ENCODE assay signal across 24 cellular contexts in genomic region chr18:10422731-10423130, GRCh38. TPM values are rescaled to one million over a fixed set of nuclear protein-coding genes. Genes with fewer than 3 reads are reported as not detected.
"Had no signal": no experiment of that assay in that cellular context is flagged by ENCODE, and none has a peak within 500 bp of the region (broad histone marks: within the 10 kb centered on the region; RNA-seq: fewer than 3 reads in every experiment).

No MANE protein-coding gene starts in this region.

- H3K4me1 Mint-ChIP-seq: activated CD4-positive, alpha-beta T cell treated with anti-CD3 and anti-CD28 coated beads, Interleukin-2, amount 10 ng/mL, durations not matched to agents 7 days and 5 days had no signal

- FAIRE-seq: RCC 7860 had no signal

- H3K27ac Mint-ChIP-seq: activated CD4-positive, alpha-beta memory T cell treated with anti-CD3 and anti-CD28 coated beads for 36 hours; activated CD4-positive, alpha-beta T cell treated with anti-CD3 and anti-CD28 coated beads, Interleukin-2, amount 10 ng/mL, durations not matched to agents 7 days and 5 days; activated naive CD4-positive, alpha-beta T cell treated with anti-CD3 and anti-CD28 coated beads, Interleukin-2, amount 50 U/mL, for 72 hours; activated naive CD8-positive, alpha-beta T cell treated with anti-CD3 and anti-CD28 coated beads, Interleukin-2, amount 50 U/mL, for 24 hours had no signal

- H3K27ac ChIP-seq: VCaP had no signal

- ATAC-seq: activated naive CD4-positive, alpha-beta T cell treated with anti-CD3 and anti-CD28 coated beads, Interleukin-2, amount 50 U/mL, for 72 hours; activated naive CD8-positive, alpha-beta T cell treated with anti-CD3 and anti-CD28 coated beads, Interleukin-2, amount 50 U/mL, for 24 hours; activated T-cell treated with anti-CD3 and anti-CD28 coated beads, Interleukin-2, amount 50 U/mL, for 4 hours; PC-3 had no signal

- H3K36me3 Mint-ChIP-seq: activated CD4-positive, alpha-beta memory T cell treated with anti-CD3 and anti-CD28 coated beads for 36 hours; activated naive CD4-positive, alpha-beta T cell treated with anti-CD3 and anti-CD28 coated beads, Interleukin-2, amount 50 U/mL, for 72 hours had no signal

- H3K4me3 Mint-ChIP-seq: activated CD4-positive, alpha-beta memory T cell treated with anti-CD3 and anti-CD28 coated beads for 36 hours; activated CD4-positive, alpha-beta T cell treated with anti-CD3 and anti-CD28 coated beads, Interleukin-2, amount 10 ng/mL, durations not matched to agents 7 days and 5 days; activated naive CD8-positive, alpha-beta T cell treated with anti-CD3 and anti-CD28 coated beads, Interleukin-2, amount 50 U/mL, for 24 hours; activated T-cell treated with anti-CD3 and anti-CD28 coated beads, Interleukin-2, amount 50 U/mL, for 4 hours had no signal

- DNase-seq: activated CD4-positive, alpha-beta memory T cell treated with anti-CD3 and anti-CD28 coated beads for 36 hours; activated CD4-positive, alpha-beta T cell treated with anti-CD3 and anti-CD28 coated beads, Interleukin-2, amount 10 ng/mL, durations not matched to agents 7 days and 5 days; activated CD4-positive, CD25-positive, alpha-beta regulatory T cell; activated CD8-positive, alpha-beta memory T cell treated with anti-CD3 and anti-CD28 coated beads for 24 hours; activated effector memory CD4-positive, alpha-beta T cell treated with anti-CD3 and anti-CD28 coated beads, Interleukin-2, amount 50 U/mL, for 16 hours; activated naive CD4-positive, alpha-beta T cell treated with Interleukin-2 at 50 U/mL for 16 hours; activated naive CD8-positive, alpha-beta T cell treated with anti-CD3 and anti-CD28 coated beads, Interleukin-2, amount 50 U/mL, for 24 hours; activated T-cell treated with anti-CD3 and anti-CD28 coated beads, Interleukin-2, amount 50 U/mL, for 4 hours; caudate nucleus; KBM-7; MV-4-11; NCI-H1092 treated with DMSO at 0.1 percent for 48 hours; NCI-H1417 treated with DMSO at 0.1 percent for 48 hours; NCI-H1694 treated with DMSO at 0.1 percent for 48 hours; NCI-H2081; NCI-H510A treated with DMSO at 0.1 percent for 48 hours; NCI-H69; NK-92 treated with Interleukin-12 subunit alpha and Interleukin-12 subunit beta, amount 100 ng/mL, for 24 hours; PC-3; SIG-M5; T-helper 2 cell had no signal

- H3K9me3 Mint-ChIP-seq: activated CD4-positive, alpha-beta T cell treated with anti-CD3 and anti-CD28 coated beads, Interleukin-2, amount 10 ng/mL, durations not matched to agents 7 days and 5 days; activated T-cell treated with anti-CD3 and anti-CD28 coated beads, Interleukin-2, amount 50 U/mL, for 4 hours had no signal

RNA-seq across cellular contexts. Expression of gene APCDD1, which starts 31.7 kb away (rescaled TPM):
- total RNA-seq: activated CD4-positive, alpha-beta memory T cell treated with anti-CD3 and anti-CD28 coated beads for 36 hours; activated CD4-positive, alpha-beta T cell treated with anti-CD3 and anti-CD28 coated beads, Interleukin-2, amount 10 ng/mL, durations not matched to agents 7 days and 5 days; activated naive CD4-positive, alpha-beta T cell treated with anti-CD3 and anti-CD28 coated beads, Interleukin-2, amount 50 U/mL, for 72 hours; PC-3 had no signal
